ENCODE assay signal across 37 cellular contexts in genomic region chr18:22477222-22477621, GRCh38. TPM values are rescaled to one million over a fixed set of nuclear protein-coding genes. Genes with fewer than 3 reads are reported as not detected.
"Had no signal": no experiment of that assay in that cellular context is flagged by ENCODE, and none has a peak within 500 bp of the region (broad histone marks: within the 10 kb centered on the region; RNA-seq: fewer than 3 reads in every experiment).

No MANE protein-coding gene starts in this region.

- H3K27me3 ChIP-seq: adrenal gland, brain microvascular endothelial cell, breast epithelium had no signal

- H3K4me1 ChIP-seq: breast epithelium had no signal

- FAIRE-seq: astrocyte, TTC549 had no signal

- DNase-seq: activated B cell treated with CpG ODN at 0.5 μM for 24 hours; activated CD4-positive, alpha-beta memory T cell treated with anti-CD3 and anti-CD28 coated beads for 36 hours; activated CD4-positive, alpha-beta T cell treated with anti-CD3 and anti-CD28 coated beads for 4 hours; activated CD4-positive, alpha-beta T cell treated with anti-CD3 and anti-CD28 coated beads, Interleukin-2, amount 50 U/mL, for 1 hour; activated CD4-positive, alpha-beta T cell treated with anti-CD3 and anti-CD28 coated beads, Interleukin-2, amount 50 U/mL, for 4 hours; activated CD4-positive, CD25-positive, alpha-beta regulatory T cell treated with anti-CD3 and anti-CD28 coated beads, Interleukin-2, amount 50 U/mL, for 72 hours; activated CD8-positive, alpha-beta memory T cell treated with anti-CD3 and anti-CD28 coated beads, Interleukin-2, amount 50 U/mL, for 4 hours; activated CD8-positive, alpha-beta T cell treated with anti-CD3 and anti-CD28 coated beads for 36 hours; activated effector memory CD4-positive, alpha-beta T cell treated with anti-CD3 and anti-CD28 coated beads, Interleukin-2, amount 50 U/mL, for 16 hours; activated gamma-delta T cell treated with Interleukin-2 at 50 U/mL for 16 hours; activated naive CD4-positive, alpha-beta T cell; activated naive CD4-positive, alpha-beta T cell treated with anti-CD3 and anti-CD28 coated beads for 36 hours; activated naive CD4-positive, alpha-beta T cell treated with anti-CD3 and anti-CD28 coated beads, Interleukin-2, amount 50 U/mL, for 16 hours; activated naive CD8-positive, alpha-beta T cell treated with anti-CD3 and anti-CD28 coated beads for 36 hours; activated T-cell treated with anti-CD3 and anti-CD28 coated beads for 4 hours; activated T-cell treated with anti-CD3 and anti-CD28 coated beads, Interleukin-2, amount 50 U/mL, for 1 hour; activated T-cell treated with anti-CD3 and anti-CD28 coated beads, Interleukin-2, amount 50 U/mL, for 4 hours; activated T-cell treated with anti-CD3 and anti-CD28 coated beads, Interleukin-2, amount 50 U/mL, for 72 hours; amniotic stem cell; aorta; body of pancreas; brain microvascular endothelial cell; central memory CD4-positive, alpha-beta T cell; T-helper 1 cell; T-helper 2 cell; T-helper 9 cell had no signal

- H3K36me3 Mint-ChIP-seq: activated CD4-positive, alpha-beta memory T cell treated with anti-CD3 and anti-CD28 coated beads for 36 hours; activated naive CD8-positive, alpha-beta T cell treated with anti-CD3 and anti-CD28 coated beads for 36 hours had no signal

- H3K9me3 Mint-ChIP-seq: activated B cell treated with CpG ODN at 0.5 μM for 24 hours; activated CD4-positive, alpha-beta memory T cell treated with anti-CD3 and anti-CD28 coated beads for 36 hours; activated CD8-positive, alpha-beta T cell treated with anti-CD3 and anti-CD28 coated beads for 36 hours; activated naive CD4-positive, alpha-beta T cell treated with anti-CD3 and anti-CD28 coated beads for 36 hours; activated T-cell treated with anti-CD3 and anti-CD28 coated beads, Interleukin-2, amount 50 U/mL, for 4 hours; activated T-helper 1 cell treated with anti-CD3 and anti-CD28 coated beads, Interleukin-12 subunit alpha, Interleukin-12 subunit beta, Interleukin-2, Interleukin-4 antibody, amounts not matched to agents 30 ng/mL and 10 ng/mL and 1 ng/mL, durations not matched to agents 14 hours and 24 hours and 36 hours; T-helper 2 cell treated with Interferon-gamma antibody and Interleukin-4, amounts not matched to agents 5 μg/mL and 100 μg/mL, for 36 hours had no signal

- H3K9me3 ChIP-seq: body of pancreas, breast epithelium had no signal

- H3K36me3 ChIP-seq: adrenal gland, brain microvascular endothelial cell, breast epithelium had no signal

- ATAC-seq: activated CD8-positive, alpha-beta T cell treated with anti-CD3 and anti-CD28 coated beads for 36 hours; activated naive CD4-positive, alpha-beta T cell treated with anti-CD3 and anti-CD28 coated beads, Interleukin-2, amount 50 U/mL, for 72 hours; activated T-cell treated with anti-CD3 and anti-CD28 coated beads, Interleukin-2, amount 50 U/mL, for 4 hours; activated T-cell treated with anti-CD3 and anti-CD28 coated beads, Interleukin-2, amount 50 U/mL, for 72 hours; activated T-helper 17 cell treated with anti-CD3 and anti-CD28 coated beads, Interleukin-2, amount 50 U/mL, for 72 hours; body of pancreas had no signal

- H3K4me3 ChIP-seq: adrenal gland, body of pancreas, breast epithelium had no signal

- H3K27ac Mint-ChIP-seq: activated B cell treated with CpG ODN at 0.5 μM for 24 hours; activated CD4-positive, alpha-beta memory T cell treated with anti-CD3 and anti-CD28 coated beads for 36 hours; activated CD8-positive, alpha-beta T cell treated with anti-CD3 and anti-CD28 coated beads for 36 hours; activated naive CD4-positive, alpha-beta T cell treated with anti-CD3 and anti-CD28 coated beads for 36 hours; activated naive CD4-positive, alpha-beta T cell treated with anti-CD3 and anti-CD28 coated beads, Interleukin-2, amount 50 U/mL, for 72 hours; activated naive CD8-positive, alpha-beta T cell treated with anti-CD3 and anti-CD28 coated beads for 36 hours; activated T-cell treated with anti-CD3 and anti-CD28 coated beads, Interleukin-2, amount 50 U/mL, for 72 hours; activated T-helper 1 cell treated with anti-CD3 and anti-CD28 coated beads, Interleukin-12 subunit alpha, Interleukin-12 subunit beta, Interleukin-2, Interleukin-4 antibody, amounts not matched to agents 30 ng/mL and 10 ng/mL and 1 ng/mL, durations not matched to agents 14 hours and 24 hours and 36 hours; activated T-helper 17 cell treated with anti-CD3 and anti-CD28 coated beads, Interleukin-2, amount 50 U/mL, for 72 hours; T-helper 1 cell treated with Interleukin-12 subunit alpha and Interleukin-12 subunit beta and Interleukin-4 antibody, amounts not matched to agents 30 μg/mL and 1 μg/mL, for 36 hours; T-helper 2 cell treated with Interferon-gamma antibody and Interleukin-4, amounts not matched to agents 5 μg/mL and 100 μg/mL, for 36 hours had no signal

- H3K27ac ChIP-seq: adrenal gland, body of pancreas, brain microvascular endothelial cell, breast epithelium, VCaP had no signal

- H3K4me1 Mint-ChIP-seq: activated B cell treated with CpG ODN at 0.5 μM for 24 hours; activated naive CD8-positive, alpha-beta T cell treated with anti-CD3 and anti-CD28 coated beads for 36 hours; activated T-helper 17 cell treated with anti-CD3 and anti-CD28 coated beads, Interleukin-2, amount 50 U/mL, for 72 hours had no signal

- H3K27me3 Mint-ChIP-seq: activated B cell treated with CpG ODN at 0.5 μM for 24 hours had no signal

- H3K4me3 Mint-ChIP-seq: activated B cell treated with CpG ODN at 0.5 μM for 24 hours; activated CD4-positive, alpha-beta memory T cell treated with anti-CD3 and anti-CD28 coated beads for 36 hours; activated CD8-positive, alpha-beta T cell treated with anti-CD3 and anti-CD28 coated beads for 36 hours; activated naive CD4-positive, alpha-beta T cell treated with anti-CD3 and anti-CD28 coated beads for 36 hours; activated naive CD8-positive, alpha-beta T cell treated with anti-CD3 and anti-CD28 coated beads for 36 hours; activated T-cell treated with anti-CD3 and anti-CD28 coated beads, Interleukin-2, amount 50 U/mL, for 4 hours; activated T-cell treated with anti-CD3 and anti-CD28 coated beads, Interleukin-2, amount 50 U/mL, for 72 hours; activated T-helper 1 cell treated with anti-CD3 and anti-CD28 coated beads, Interleukin-12 subunit alpha, Interleukin-12 subunit beta, Interleukin-2, Interleukin-4 antibody, amounts not matched to agents 30 ng/mL and 10 ng/mL and 1 ng/mL, durations not matched to agents 14 hours and 24 hours and 36 hours; activated T-helper 17 cell treated with anti-CD3 and anti-CD28 coated beads, Interleukin-2, amount 50 U/mL, for 72 hours; T-helper 1 cell treated with Interleukin-12 subunit alpha and Interleukin-12 subunit beta and Interleukin-4 antibody, amounts not matched to agents 30 μg/mL and 1 μg/mL, for 36 hours; T-helper 2 cell treated with Interferon-gamma antibody and Interleukin-4, amounts not matched to agents 5 μg/mL and 100 μg/mL, for 36 hours had no signal

RNA-seq across cellular contexts. Expression of gene CTAGE1, which starts 59.5 kb away (rescaled TPM):
- total RNA-seq: activated B cell treated with CpG ODN at 0.5 μM for 24 hours; activated CD4-positive, alpha-beta memory T cell treated with anti-CD3 and anti-CD28 coated beads for 36 hours; activated CD8-positive, alpha-beta memory T cell treated with anti-CD3 and anti-CD28 coated beads for 36 hours; activated CD8-positive, alpha-beta T cell treated with anti-CD3 and anti-CD28 coated beads for 36 hours; activated naive CD4-positive, alpha-beta T cell treated with anti-CD3 and anti-CD28 coated beads for 36 hours; activated naive CD4-positive, alpha-beta T cell treated with anti-CD3 and anti-CD28 coated beads, Interleukin-2, amount 50 U/mL, for 72 hours; activated naive CD8-positive, alpha-beta T cell treated with anti-CD3 and anti-CD28 coated beads for 36 hours; activated T-cell treated with anti-CD3 and anti-CD28 coated beads, Interleukin-2, amount 50 U/mL, for 4 hours; activated T-cell treated with anti-CD3 and anti-CD28 coated beads, Interleukin-2, amount 50 U/mL, for 72 hours; activated T-helper 1 cell treated with anti-CD3 and anti-CD28 coated beads, Interleukin-12 subunit alpha, Interleukin-12 subunit beta, Interleukin-2, Interleukin-4 antibody, amounts not matched to agents 30 ng/mL and 10 ng/mL and 1 ng/mL, durations not matched to agents 14 hours and 24 hours and 36 hours; activated T-helper 17 cell treated with anti-CD3 and anti-CD28 coated beads, Interleukin-2, amount 50 U/mL, for 72 hours; aorta; body of pancreas; breast epithelium had no signal
- polyA plus RNA-seq: adrenal gland, aorta had no signal
